10 cellular contexts compared by ENCODE assay signal in genomic region chr16:50565428-50565827, GRCh38. TPM values are rescaled to one million over a fixed set of nuclear protein-coding genes. Genes with fewer than 3 reads are reported as not detected.
"Had no signal": no experiment of that assay in that cellular context is flagged by ENCODE, and none has a peak within 500 bp of the region (broad histone marks: within the 10 kb centered on the region; RNA-seq: fewer than 3 reads in every experiment).

No MANE protein-coding gene starts in this region.

- H3K4me2 ChIP-seq: GM23338 had no signal

- H3K9ac ChIP-seq: GM23248 had no signal

- H3K27ac Mint-ChIP-seq: GM23338, H9, HFFc6 had no signal

- H3K9me3 Mint-ChIP-seq: GM23338, H9, HFFc6 had no signal

- H3K4me3 Mint-ChIP-seq: GM23338, H9, HFFc6 had no signal

- H2AFZ ChIP-seq: GM23248, GM23338 had no signal

- ATAC-seq: GM23338, HCT116 had no signal

- H3K36me3 ChIP-seq: HAP-1 had no signal

- H3K9me3 ChIP-seq: HAP-1 had no signal

- DNase-seq: GM23248, H7, H9, HCEC 1CT, HFFc6 had no signal

- H3K4me3 ChIP-seq: GM23248, GM23338, HAP-1 had no signal

- H3K27ac ChIP-seq: GM23248 had no signal

- FAIRE-seq: H1, H54 had no signal

- H3K4me1 ChIP-seq: HAP-1 had no signal

RNA-seq across cellular contexts. Expression of gene NKD1, which starts 17.2 kb away (rescaled TPM):
- total RNA-seq: GM23248, HFFc6 had no signal
- polyA plus RNA-seq: GM23248 had no signal
